ENCODE assay signal across 5 cellular contexts in genomic region chr15:32356909-32357308, GRCh38. TPM values are rescaled to one million over a fixed set of nuclear protein-coding genes. Genes with fewer than 3 reads are reported as not detected.
"Had no signal": no experiment of that assay in that cellular context is flagged by ENCODE, and none has a peak within 500 bp of the region (broad histone marks: within the 10 kb centered on the region; RNA-seq: fewer than 3 reads in every experiment).

No MANE protein-coding gene starts in this region.

RNA-seq across cellular contexts. Expression of gene GOLGA8K, which starts 46.2 kb away (rescaled TPM):
- total RNA-seq: OCI-LY7, PC-9, Peyer's patch, Right ventricle myocardium inferior, SJSA1 had no signal
